In the genomic region with DNA sequence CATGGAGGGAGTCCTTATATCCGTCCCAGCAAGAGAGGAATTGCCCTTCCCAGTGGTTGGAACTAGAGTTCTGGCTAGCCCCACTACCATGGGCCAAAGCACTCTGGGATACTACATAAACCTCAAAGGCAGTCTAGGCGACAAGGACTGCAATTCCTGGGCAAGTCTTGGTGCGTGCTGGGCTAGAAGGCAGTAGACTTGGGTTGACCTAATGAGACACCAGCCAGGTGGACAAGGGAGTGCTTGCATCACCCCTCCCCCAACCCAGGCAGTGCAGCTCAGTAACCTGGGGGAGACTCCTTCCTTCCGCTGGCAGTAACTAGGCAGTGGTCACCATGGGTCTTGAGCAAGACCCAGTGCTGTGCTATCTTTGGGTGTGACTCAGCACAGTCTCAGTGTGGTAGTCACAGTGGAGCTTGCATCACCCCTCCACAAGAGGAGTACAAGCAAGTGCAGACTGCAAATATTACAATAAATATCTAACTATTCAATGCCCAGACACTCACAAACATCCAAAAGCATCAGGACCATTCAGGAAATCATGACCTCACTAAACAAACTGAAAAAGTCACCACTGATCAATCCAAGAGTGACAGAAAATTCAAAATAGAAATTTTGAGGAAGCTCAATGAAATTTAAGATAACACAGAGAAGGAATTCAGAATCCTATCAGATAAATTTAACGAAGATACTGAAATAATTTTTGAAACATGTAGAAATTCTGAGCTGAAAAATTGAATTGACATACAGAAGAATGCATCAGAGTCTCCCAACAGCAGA, we compare ENCODE assay signal across 1 cellular context.
TF ChIP-seq lines count a peak whose summit lies in the region.

No MANE protein-coding gene starts in this region.

TF ChIP-seq in K562, 482 proteins besides CTCF, POLR2A, EP300 and RAD21 (continued from another document and continues in another):
- TF ChIP-seq ATF1 (CRISPR knock-in tag; IDR thresholded peaks at IDR 0.05) = no peak
- peak; percentile 90 for TF ChIP-seq ATF1 (tag; IDR thresholded peaks at IDR 0.05)
- TF ChIP-seq ZNF121 (CRISPR knock-in tag; conservative IDR thresholded peaks at IDR 0.05) = no peak
- TF ChIP-seq CBX3 (IDR thresholded peaks at IDR 0.05; ENCODE audit: borderline replicate concordance in 1 of 2, low read length in 2 of 2) = peak in 1 of 2 experiments; percentile 78; a peak in 1 of 3 replicates
- TF ChIP-seq ZNF175 (CRISPR knock-in tag; IDR thresholded peaks at IDR 0.05; ENCODE audit: low read depth) = peak; percentile 92
- TF ChIP-seq PTBP1 (IDR thresholded peaks at IDR 0.05; ENCODE audit: low read depth, low read length) = no peak
- TF ChIP-seq NFIC (IDR thresholded peaks at IDR 0.05) = peak; percentile 49
- TF ChIP-seq SETDB1 (IDR thresholded peaks at IDR 0.05; ENCODE audit: low read length) = no peak
- peak; percentile 98 for TF ChIP-seq FOSL1 (tag; conservative IDR thresholded peaks at IDR 0.05)
- no peak for TF ChIP-seq ARID2 (IDR thresholded peaks at IDR 0.05)
- no peak for TF ChIP-seq ZNF12 (CRISPR knock-in tag; IDR thresholded peaks at IDR 0.05)
- TF ChIP-seq TBP (optimal IDR thresholded peaks at IDR 0.05; ENCODE audit: low read depth, low read length) = no peak
- TF ChIP-seq CBX8 (IDR thresholded peaks at IDR 0.05; ENCODE audit: borderline replicate concordance, extremely low read depth, low read depth, low read length, poor library complexity, severe bottlenecking) = no peak
- TF ChIP-seq ZNF584 (CRISPR knock-in tag; IDR thresholded peaks at IDR 0.05; ENCODE audit: low read depth) = peak; percentile 86
- TF ChIP-seq, protein P1, sequence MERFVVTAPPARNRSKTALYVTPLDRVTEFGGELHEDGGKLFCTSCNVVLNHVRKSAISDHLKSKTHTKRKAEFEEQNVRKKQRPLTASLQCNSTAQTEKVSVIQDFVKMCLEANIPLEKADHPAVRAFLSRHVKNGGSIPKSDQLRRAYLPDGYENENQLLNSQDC (CRISPR knock-in tag; IDR thresholded peaks at IDR 0.05) = no peak
- TF ChIP-seq, protein P2, sequence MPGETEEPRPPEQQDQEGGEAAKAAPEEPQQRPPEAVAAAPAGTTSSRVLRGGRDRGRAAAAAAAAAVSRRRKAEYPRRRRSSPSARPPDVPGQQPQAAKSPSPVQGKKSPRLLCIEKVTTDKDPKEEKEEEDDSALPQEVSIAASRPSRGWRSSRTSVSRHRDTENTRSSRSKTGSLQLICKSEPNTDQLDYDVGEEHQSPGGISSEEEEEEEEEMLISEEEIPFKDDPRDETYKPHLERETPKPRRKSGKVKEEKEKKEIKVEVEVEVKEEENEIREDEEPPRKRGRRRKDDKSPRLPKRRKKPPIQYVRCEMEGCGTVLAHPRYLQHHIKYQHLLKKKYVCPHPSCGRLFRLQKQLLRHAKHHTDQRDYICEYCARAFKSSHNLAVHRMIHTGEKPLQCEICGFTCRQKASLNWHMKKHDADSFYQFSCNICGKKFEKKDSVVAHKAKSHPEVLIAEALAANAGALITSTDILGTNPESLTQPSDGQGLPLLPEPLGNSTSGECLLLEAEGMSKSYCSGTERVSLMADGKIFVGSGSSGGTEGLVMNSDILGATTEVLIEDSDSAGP (CRISPR knock-in tag; IDR thresholded peaks at IDR 0.05) = no peak
- no peak for TF ChIP-seq MED1 (CRISPR knock-in tag; IDR thresholded peaks at IDR 0.05; ENCODE audit: borderline replicate concordance)
- TF ChIP-seq PCBP1 (IDR thresholded peaks at IDR 0.05; ENCODE audit: low read depth, low read length, poor library complexity, severe bottlenecking) = no peak
- no peak for TF ChIP-seq HSF4 (CRISPR knock-in tag; IDR thresholded peaks at IDR 0.05; ENCODE audit: borderline replicate concordance)
- no peak for TF ChIP-seq RBM34 (IDR thresholded peaks at IDR 0.05; ENCODE audit: borderline replicate concordance, insufficient read depth, low read length)
- TF ChIP-seq C11orf30 (IDR thresholded peaks at IDR 0.05; ENCODE audit: low read depth) = peak; percentile 94
- no peak for TF ChIP-seq HEY1 (CRISPR knock-in tag; IDR thresholded peaks at IDR 0.05; ENCODE audit: borderline replicate concordance)
- TF ChIP-seq RBFOX2 (IDR thresholded peaks at IDR 0.05; ENCODE audit: low read depth, low read length) = peak; percentile 65
- TF ChIP-seq, protein P3, sequence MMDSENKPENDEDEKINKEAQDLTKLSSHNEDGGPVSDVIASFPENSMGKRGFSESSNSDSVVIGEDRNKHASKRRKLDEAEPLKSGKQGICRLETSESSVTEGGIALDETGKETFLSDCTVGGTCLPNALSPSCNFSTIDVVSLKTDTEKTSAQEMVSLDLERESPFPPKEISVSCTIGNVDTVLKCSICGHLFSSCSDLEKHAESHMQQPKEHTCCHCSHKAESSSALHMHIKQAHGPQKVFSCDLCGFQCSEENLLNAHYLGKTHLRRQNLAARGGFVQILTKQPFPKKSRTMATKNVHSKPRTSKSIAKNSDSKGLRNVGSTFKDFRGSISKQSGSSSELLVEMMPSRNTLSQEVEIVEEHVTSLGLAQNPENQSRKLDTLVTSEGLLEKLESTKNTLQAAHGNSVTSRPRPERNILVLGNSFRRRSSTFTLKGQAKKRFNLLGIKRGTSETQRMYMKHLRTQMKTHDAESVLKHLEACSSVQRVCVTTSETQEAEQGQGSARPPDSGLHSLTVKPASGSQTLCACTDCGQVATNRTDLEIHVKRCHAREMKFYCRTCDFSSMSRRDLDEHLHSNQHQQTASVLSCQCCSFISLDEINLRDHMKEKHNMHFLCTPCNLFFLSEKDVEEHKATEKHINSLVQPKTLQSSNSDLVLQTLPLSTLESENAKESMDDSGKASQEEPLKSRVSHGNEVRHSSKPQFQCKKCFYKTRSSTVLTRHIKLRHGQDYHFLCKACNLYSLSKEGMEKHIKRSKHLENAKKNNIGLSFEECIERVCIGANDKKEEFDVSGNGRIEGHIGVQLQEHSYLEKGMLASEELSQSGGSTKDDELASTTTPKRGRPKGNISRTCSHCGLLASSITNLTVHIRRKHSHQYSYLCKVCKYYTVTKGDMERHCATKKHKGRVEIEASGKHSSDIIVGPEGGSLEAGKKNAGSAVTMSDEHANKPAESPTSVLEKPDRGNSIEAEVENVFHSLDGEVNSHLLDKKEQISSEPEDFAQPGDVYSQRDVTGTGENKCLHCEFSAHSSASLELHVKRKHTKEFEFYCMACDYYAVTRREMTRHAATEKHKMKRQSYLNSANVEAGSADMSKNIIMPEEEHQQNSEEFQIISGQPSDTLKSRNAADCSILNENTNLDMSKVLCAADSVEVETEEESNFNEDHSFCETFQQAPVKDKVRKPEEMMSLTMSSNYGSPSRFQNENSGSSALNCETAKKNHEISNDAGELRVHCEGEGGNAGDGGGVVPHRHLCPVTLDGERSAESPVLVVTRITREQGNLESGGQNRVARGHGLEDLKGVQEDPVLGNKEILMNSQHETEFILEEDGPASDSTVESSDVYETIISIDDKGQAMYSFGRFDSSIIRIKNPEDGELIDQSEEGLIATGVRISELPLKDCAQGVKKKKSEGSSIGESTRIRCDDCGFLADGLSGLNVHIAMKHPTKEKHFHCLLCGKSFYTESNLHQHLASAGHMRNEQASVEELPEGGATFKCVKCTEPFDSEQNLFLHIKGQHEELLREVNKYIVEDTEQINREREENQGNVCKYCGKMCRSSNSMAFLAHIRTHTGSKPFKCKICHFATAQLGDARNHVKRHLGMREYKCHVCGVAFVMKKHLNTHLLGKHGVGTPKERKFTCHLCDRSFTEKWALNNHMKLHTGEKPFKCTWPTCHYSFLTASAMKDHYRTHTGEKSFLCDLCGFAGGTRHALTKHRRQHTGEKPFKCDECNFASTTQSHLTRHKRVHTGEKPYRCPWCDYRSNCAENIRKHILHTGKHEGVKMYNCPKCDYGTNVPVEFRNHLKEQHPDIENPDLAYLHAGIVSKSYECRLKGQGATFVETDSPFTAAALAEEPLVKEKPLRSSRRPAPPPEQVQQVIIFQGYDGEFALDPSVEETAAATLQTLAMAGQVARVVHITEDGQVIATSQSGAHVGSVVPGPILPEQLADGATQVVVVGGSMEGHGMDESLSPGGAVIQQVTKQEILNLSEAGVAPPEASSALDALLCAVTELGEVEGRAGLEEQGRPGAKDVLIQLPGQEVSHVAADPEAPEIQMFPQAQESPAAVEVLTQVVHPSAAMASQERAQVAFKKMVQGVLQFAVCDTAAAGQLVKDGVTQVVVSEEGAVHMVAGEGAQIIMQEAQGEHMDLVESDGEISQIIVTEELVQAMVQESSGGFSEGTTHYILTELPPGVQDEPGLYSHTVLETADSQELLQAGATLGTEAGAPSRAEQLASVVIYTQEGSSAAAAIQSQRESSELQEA (IDR thresholded peaks at IDR 0.05; ENCODE audit: low read depth) = no peak
- no peak for TF ChIP-seq FOXJ3 (CRISPR knock-in tag; IDR thresholded peaks at IDR 0.05)
- 0 out of 2 replicates have a peak, but pooled peaks have one; percentile 16 for TF ChIP-seq GTF2F1 (IDR thresholded peaks at IDR 0.05; ENCODE audit: low read depth, low read length)
- TF ChIP-seq EHMT2 (IDR thresholded peaks at IDR 0.05) = peak; percentile 94
- TF ChIP-seq, protein P4, sequence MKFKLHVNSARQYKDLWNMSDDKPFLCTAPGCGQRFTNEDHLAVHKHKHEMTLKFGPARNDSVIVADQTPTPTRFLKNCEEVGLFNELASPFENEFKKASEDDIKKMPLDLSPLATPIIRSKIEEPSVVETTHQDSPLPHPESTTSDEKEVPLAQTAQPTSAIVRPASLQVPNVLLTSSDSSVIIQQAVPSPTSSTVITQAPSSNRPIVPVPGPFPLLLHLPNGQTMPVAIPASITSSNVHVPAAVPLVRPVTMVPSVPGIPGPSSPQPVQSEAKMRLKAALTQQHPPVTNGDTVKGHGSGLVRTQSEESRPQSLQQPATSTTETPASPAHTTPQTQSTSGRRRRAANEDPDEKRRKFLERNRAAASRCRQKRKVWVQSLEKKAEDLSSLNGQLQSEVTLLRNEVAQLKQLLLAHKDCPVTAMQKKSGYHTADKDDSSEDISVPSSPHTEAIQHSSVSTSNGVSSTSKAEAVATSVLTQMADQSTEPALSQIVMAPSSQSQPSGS (CRISPR knock-in tag; IDR thresholded peaks at IDR 0.05) = no peak
- TF ChIP-seq ZNF347 (CRISPR knock-in tag; IDR thresholded peaks at IDR 0.05; ENCODE audit: low read depth) = no peak
- TF ChIP-seq, protein P5, sequence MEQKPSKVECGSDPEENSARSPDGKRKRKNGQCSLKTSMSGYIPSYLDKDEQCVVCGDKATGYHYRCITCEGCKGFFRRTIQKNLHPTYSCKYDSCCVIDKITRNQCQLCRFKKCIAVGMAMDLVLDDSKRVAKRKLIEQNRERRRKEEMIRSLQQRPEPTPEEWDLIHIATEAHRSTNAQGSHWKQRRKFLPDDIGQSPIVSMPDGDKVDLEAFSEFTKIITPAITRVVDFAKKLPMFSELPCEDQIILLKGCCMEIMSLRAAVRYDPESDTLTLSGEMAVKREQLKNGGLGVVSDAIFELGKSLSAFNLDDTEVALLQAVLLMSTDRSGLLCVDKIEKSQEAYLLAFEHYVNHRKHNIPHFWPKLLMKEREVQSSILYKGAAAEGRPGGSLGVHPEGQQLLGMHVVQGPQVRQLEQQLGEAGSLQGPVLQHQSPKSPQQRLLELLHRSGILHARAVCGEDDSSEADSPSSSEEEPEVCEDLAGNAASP (IDR thresholded peaks at IDR 0.05) = no peak
- TF ChIP-seq, protein P6, sequence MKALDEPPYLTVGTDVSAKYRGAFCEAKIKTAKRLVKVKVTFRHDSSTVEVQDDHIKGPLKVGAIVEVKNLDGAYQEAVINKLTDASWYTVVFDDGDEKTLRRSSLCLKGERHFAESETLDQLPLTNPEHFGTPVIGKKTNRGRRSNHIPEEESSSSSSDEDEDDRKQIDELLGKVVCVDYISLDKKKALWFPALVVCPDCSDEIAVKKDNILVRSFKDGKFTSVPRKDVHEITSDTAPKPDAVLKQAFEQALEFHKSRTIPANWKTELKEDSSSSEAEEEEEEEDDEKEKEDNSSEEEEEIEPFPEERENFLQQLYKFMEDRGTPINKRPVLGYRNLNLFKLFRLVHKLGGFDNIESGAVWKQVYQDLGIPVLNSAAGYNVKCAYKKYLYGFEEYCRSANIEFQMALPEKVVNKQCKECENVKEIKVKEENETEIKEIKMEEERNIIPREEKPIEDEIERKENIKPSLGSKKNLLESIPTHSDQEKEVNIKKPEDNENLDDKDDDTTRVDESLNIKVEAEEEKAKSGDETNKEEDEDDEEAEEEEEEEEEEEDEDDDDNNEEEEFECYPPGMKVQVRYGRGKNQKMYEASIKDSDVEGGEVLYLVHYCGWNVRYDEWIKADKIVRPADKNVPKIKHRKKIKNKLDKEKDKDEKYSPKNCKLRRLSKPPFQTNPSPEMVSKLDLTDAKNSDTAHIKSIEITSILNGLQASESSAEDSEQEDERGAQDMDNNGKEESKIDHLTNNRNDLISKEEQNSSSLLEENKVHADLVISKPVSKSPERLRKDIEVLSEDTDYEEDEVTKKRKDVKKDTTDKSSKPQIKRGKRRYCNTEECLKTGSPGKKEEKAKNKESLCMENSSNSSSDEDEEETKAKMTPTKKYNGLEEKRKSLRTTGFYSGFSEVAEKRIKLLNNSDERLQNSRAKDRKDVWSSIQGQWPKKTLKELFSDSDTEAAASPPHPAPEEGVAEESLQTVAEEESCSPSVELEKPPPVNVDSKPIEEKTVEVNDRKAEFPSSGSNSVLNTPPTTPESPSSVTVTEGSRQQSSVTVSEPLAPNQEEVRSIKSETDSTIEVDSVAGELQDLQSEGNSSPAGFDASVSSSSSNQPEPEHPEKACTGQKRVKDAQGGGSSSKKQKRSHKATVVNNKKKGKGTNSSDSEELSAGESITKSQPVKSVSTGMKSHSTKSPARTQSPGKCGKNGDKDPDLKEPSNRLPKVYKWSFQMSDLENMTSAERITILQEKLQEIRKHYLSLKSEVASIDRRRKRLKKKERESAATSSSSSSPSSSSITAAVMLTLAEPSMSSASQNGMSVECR (CRISPR knock-in tag; IDR thresholded peaks at IDR 0.05) = no peak
- no peak for TF ChIP-seq ZNF324 (CRISPR knock-in tag; IDR thresholded peaks at IDR 0.05)
- peak; percentile 78 for TF ChIP-seq GABPA (tag; conservative IDR thresholded peaks at IDR 0.05; ENCODE audit: low read depth)
- no peak for TF ChIP-seq ZNF384 (IDR thresholded peaks at IDR 0.05; ENCODE audit: low read depth, low read length)
- TF ChIP-seq ZNF79 (CRISPR knock-in tag; IDR thresholded peaks at IDR 0.05; ENCODE audit: low read depth) = no peak
- TF ChIP-seq, protein P7, sequence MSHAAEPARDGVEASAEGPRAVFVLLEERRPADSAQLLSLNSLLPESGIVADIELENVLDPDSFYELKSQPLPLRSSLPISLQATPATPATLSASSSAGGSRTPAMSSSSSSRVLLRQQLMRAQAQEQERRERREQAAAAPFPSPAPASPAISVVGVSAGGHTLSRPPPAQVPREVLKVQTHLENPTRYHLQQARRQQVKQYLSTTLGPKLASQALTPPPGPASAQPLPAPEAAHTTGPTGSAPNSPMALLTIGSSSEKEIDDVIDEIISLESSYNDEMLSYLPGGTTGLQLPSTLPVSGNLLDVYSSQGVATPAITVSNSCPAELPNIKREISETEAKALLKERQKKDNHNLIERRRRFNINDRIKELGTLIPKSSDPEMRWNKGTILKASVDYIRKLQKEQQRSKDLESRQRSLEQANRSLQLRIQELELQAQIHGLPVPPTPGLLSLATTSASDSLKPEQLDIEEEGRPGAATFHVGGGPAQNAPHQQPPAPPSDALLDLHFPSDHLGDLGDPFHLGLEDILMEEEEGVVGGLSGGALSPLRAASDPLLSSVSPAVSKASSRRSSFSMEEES (CRISPR knock-in tag; IDR thresholded peaks at IDR 0.05) = no peak
- TF ChIP-seq, protein P8, sequence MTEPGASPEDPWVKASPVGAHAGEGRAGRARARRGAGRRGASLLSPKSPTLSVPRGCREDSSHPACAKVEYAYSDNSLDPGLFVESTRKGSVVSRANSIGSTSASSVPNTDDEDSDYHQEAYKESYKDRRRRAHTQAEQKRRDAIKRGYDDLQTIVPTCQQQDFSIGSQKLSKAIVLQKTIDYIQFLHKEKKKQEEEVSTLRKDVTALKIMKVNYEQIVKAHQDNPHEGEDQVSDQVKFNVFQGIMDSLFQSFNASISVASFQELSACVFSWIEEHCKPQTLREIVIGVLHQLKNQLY (CRISPR knock-in tag; conservative IDR thresholded peaks at IDR 0.05) = no peak
- TF ChIP-seq TAL1 (IDR thresholded peaks at IDR 0.05) = peak; percentile 42; the same call in 1 of the 2 replicates
